ENCODE assay signal across 8 cellular contexts in genomic region chr12:69284131-69284530, GRCh38. TPM values are rescaled to one million over a fixed set of nuclear protein-coding genes. Genes with fewer than 3 reads are reported as not detected.
A peak's percentile ranks its signal among the peaks of the same experiment; 100 is the strongest.
DNase-seq lines count a peak whose midpoint lies in the region; ATAC-seq and TF ChIP-seq lines count a peak whose summit lies in the region.

No MANE protein-coding gene starts in this region.

- H3K27ac Mint-ChIP-seq in activated naive CD4-positive, alpha-beta T cell treated with anti-CD3 and anti-CD28 coated beads, Interleukin-2, amount 50 U/mL, for 24 hours = peak overlapping the region; percentile 30
- H3K27ac Mint-ChIP-seq in neural progenitor cell = no peak overlapping the region

- H3K9me3 Mint-ChIP-seq in activated naive CD4-positive, alpha-beta T cell treated with anti-CD3 and anti-CD28 coated beads, Interleukin-2, amount 50 U/mL, for 24 hours = no peaks in the 10 kb centered on the region
- no peaks in the 10 kb centered on the region for H3K9me3 Mint-ChIP-seq in neural progenitor cell

- H4K20me1 ChIP-seq in HCT116 (ENCODE audit: insufficient read depth) (no peaks in the 10 kb centered on the region), neural progenitor cell (ENCODE audit: low read depth) (peaks cover 4% of the 10 kb centered on the region)

- H3K4me3 Mint-ChIP-seq in activated naive CD4-positive, alpha-beta T cell treated with anti-CD3 and anti-CD28 coated beads, Interleukin-2, amount 50 U/mL, for 24 hours = peak overlapping the region; percentile 76
- peak overlapping the region; percentile 44 for H3K4me3 Mint-ChIP-seq in neural progenitor cell

- intact Hi-C loops in HCT116 (cut with micrococcal nuclease) (loop anchor here (10.0 kb wide), 1 partner anchor 129 kb away; no protein-coding TSS in a partner anchor), uterus (cut with DNase I; ENCODE audit: low total_unique reads) (no loop called here)

- BruUV-seq in HCT116 (replicated peaks; lab: Mats Ljungman, UMichigan) = no TSS peak

- H3K4me2 ChIP-seq in HCT116 (ENCODE audit: low read length) (peak overlapping the region; percentile 60), neural progenitor cell (peak overlapping the region; percentile 53)

- no peaks in the 10 kb centered on the region for H3K36me3 Mint-ChIP-seq in activated naive CD4-positive, alpha-beta T cell treated with anti-CD3 and anti-CD28 coated beads, Interleukin-2, amount 50 U/mL, for 24 hours
- H3K36me3 Mint-ChIP-seq in neural progenitor cell = peaks cover 3% of the 10 kb centered on the region

- POLR2A ChIA-PET in HCT116 (lab: Charles Lee) = no interaction called here

- ATAC-seq in HCT116 (peak; percentile 92), GM21723 (IDR thresholded peaks at IDR 0.05; ENCODE audit: unreplicated experiment) (no peak)

- H3K9ac ChIP-seq in HCT116 (ENCODE audit: low read length) (no peak overlapping the region), neural progenitor cell (no peak overlapping the region)

- no peaks in the 10 kb centered on the region for H3K9me3 ChIP-seq in HCT116 (ENCODE audit: control insufficient read depth in 1 of 2, insufficient read depth in 1 of 2, low read depth in 1 of 2, low read length in 2 of 2)
- no peaks in the 10 kb centered on the region for H3K9me3 ChIP-seq in neural progenitor cell (ENCODE audit: low read depth)
- H3K9me3 ChIP-seq in uterus = no peaks in the 10 kb centered on the region

- H2AFZ ChIP-seq in HCT116 (ENCODE audit: low read depth, low read length, poor library complexity, severe bottlenecking) (no peak overlapping the region), neural progenitor cell (replicated peaks) (no peak overlapping the region)

- H3K4me3 ChIP-seq in HCT116 (replicated peaks in 1 of 2; ENCODE audit: low read depth in 1 of 2, low read length in 2 of 2) (peak overlapping the region in 1 of 2 experiments; percentile 13; a peak in 1 of 4 replicates), neural progenitor cell (peak overlapping the region; percentile 20), uterus (peak overlapping the region; percentile 20 to 36)

- H3K36me3 ChIP-seq in HCT116 (ENCODE audit: control insufficient read depth in 1 of 2, insufficient read depth in 2 of 2, low read length in 2 of 2) (no peaks in the 10 kb centered on the region), neural progenitor cell (no peaks in the 10 kb centered on the region), uterus (no peaks in the 10 kb centered on the region)

- H3K4me1 ChIP-seq in HCT116 (ENCODE audit: control insufficient read depth in 1 of 2, insufficient read depth in 2 of 2, low read length in 2 of 2) (peaks cover 5 to 15% of the 10 kb centered on the region in 2 experiments; a peak in 3 of 4 replicates), neural progenitor cell (no peaks in the 10 kb centered on the region), uterus (no peaks in the 10 kb centered on the region)

- TF ChIP-seq POLR2A in HCT116 (IDR thresholded peaks at IDR 0.05; ENCODE audit: borderline replicate concordance, extremely low read depth, insufficient read depth, insufficient read length) (no peak), uterus (IDR thresholded peaks at IDR 0.05) (no peak)

- no peak for TF ChIP-seq RAD21 in HCT116 (IDR thresholded peaks at IDR 0.05; ENCODE audit: low read depth)

- peaks cover 25% of the 10 kb centered on the region for H3F3A ChIP-seq in neural progenitor cell (ENCODE audit: low read depth)

- H3K27me3 ChIP-seq in HCT116 (ENCODE audit: insufficient read depth, low read length) (no peaks in the 10 kb centered on the region; the same call in 1 of the 2 replicates), neural progenitor cell (peaks cover 40% of the 10 kb centered on the region), uterus (no peaks in the 10 kb centered on the region)

- DNase-seq in D341Med (ENCODE audit: low spot score) = peak; percentile 60
- DNase-seq in HCT116 (ENCODE audit: low read depth, low spot score) = peak; percentile 52
- peak; percentile 37 to 74 for DNase-seq in NCI-H446 (lab: John Stamatoyannopoulos, UW)
- DNase-seq in globus pallidus (ENCODE audit: low spot score) = peak; percentile 62
- DNase-seq in neural progenitor cell (ENCODE audit: low spot score) = peak; percentile 81
- DNase-seq in uterus = peak; percentile 62 to 72

- peaks cover 24% of the 10 kb centered on the region for H3K4me1 Mint-ChIP-seq in activated naive CD4-positive, alpha-beta T cell treated with anti-CD3 and anti-CD28 coated beads, Interleukin-2, amount 50 U/mL, for 24 hours
- no peaks in the 10 kb centered on the region for H3K4me1 Mint-ChIP-seq in neural progenitor cell

- CTCF ChIA-PET in HCT116 (lab: Charles Lee) = interaction anchor here (1.7 kb wide), 1 partner anchor 30 kb away, joined by 6 read pairs; no protein-coding TSS in a partner anchor

- H3K79me2 ChIP-seq in HCT116 (ENCODE audit: insufficient read depth, low read length) = no peaks in the 10 kb centered on the region
- no peaks in the 10 kb centered on the region for H3K79me2 ChIP-seq in neural progenitor cell (ENCODE audit: low read depth)

- H3K27ac ChIP-seq in HCT116 (ENCODE audit: low read depth, low read length) (no peak overlapping the region), neural progenitor cell (no peak overlapping the region), uterus (no peak overlapping the region)

- no peaks in the 10 kb centered on the region for H3K9me2 ChIP-seq in HCT116 (ENCODE audit: insufficient read depth)

- RAD21 ChIA-PET in HCT116 (lab: Charles Lee; ENCODE audit: low non-redundant PET in 1 of 2, low total read pairs in 2 of 2, uncharacterized antibody in 2 of 2, unreplicated experiment in 2 of 2) = no interaction called here

- peaks cover 3% of the 10 kb centered on the region for H3K27me3 Mint-ChIP-seq in activated naive CD4-positive, alpha-beta T cell treated with anti-CD3 and anti-CD28 coated beads, Interleukin-2, amount 50 U/mL, for 24 hours
- H3K27me3 Mint-ChIP-seq in neural progenitor cell (ENCODE audit: insufficient read depth, low read depth) = peaks cover 4% of the 10 kb centered on the region

- TF ChIP-seq CTCF in HCT116 (IDR thresholded peaks at IDR 0.05 in 2 of 3, conservative IDR thresholded peaks at IDR 0.05 in 1 of 3; ENCODE audit: borderline replicate concordance in 1 of 3, insufficient read depth in 1 of 3, low read depth in 2 of 3, low read length in 2 of 3) (peak in 1 of 3 experiments; percentile 36; a peak in 2 of 6 replicates), neural progenitor cell (IDR thresholded peaks at IDR 0.05) (peak; percentile 45), uterus (IDR thresholded peaks at IDR 0.05) (peak in 2 of 4 experiments; percentile 8 to 12)

TF ChIP-seq in HCT116, 20 proteins besides CTCF, POLR2A, EP300 and RAD21:
- TF ChIP-seq REST (IDR thresholded peaks at IDR 0.05; ENCODE audit: low read depth) = no peak
- no peak for TF ChIP-seq TCF7L2 (IDR thresholded peaks at IDR 0.05; ENCODE audit: borderline replicate concordance, extremely low read depth, insufficient read depth, insufficient read length)
- TF ChIP-seq POLR2AphosphoS5 (IDR thresholded peaks at IDR 0.05; ENCODE audit: low read depth, low read length) = peak; percentile 51
- TF ChIP-seq SP1 (IDR thresholded peaks at IDR 0.05; ENCODE audit: low read depth) = no peak
- peak; percentile 21; the same call in 1 of the 2 replicates for TF ChIP-seq ELF1 (IDR thresholded peaks at IDR 0.05; ENCODE audit: borderline replicate concordance, low read depth)
- no peak for TF ChIP-seq EGR1 (IDR thresholded peaks at IDR 0.05; ENCODE audit: low read depth)

RNA-seq across cellular contexts. Expression of gene CPSF6, which starts 44.8 kb away (rescaled TPM):
- total RNA-seq in HCT116 (2021; ENCODE audit: unreplicated experiment) (88.4 TPM), neural progenitor cell (ENCODE audit: low replicate concordance) (114 and 155 TPM in 2 replicates), uterus (100 to 1,000 TPM in 2 of 4 donors, 10 to 100 TPM in 2; 27.7 to 111 (median 72.6) TPM)
- 36.5 and 53.4 TPM in 2 replicates for polyA plus RNA-seq in HCT116 (2012)
